Comparison of ENCODE assay signal across 17 cellular contexts in the genomic region with DNA sequence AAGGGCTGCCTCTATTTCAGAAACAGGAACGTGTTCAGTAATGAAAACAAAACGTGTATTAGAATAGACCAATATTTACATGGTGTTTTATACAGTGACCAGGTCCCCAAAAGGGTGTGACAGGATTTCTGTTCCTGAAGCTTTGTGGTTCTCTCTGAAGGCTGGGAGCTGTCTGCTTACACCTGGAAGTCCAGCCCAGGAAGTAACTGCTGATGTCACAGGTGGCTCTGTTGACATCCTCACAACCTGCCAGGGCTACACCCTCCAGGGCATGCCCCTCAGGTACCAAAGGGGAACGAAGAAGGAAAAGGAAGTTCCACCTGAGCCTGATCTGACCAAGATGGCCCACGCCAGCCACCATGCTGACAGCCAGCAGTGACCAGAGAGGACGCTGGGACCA.
"Had no signal": no experiment of that assay in that cellular context is flagged by ENCODE, and none has a peak within 500 bp of the region (broad histone marks: within the 10 kb centered on the region; RNA-seq: fewer than 3 reads in every experiment).

No MANE protein-coding gene starts in this region.

- H3K36me3 ChIP-seq: esophagus muscularis mucosa, gastroesophageal sphincter, neutrophil had no signal

- H3K4me1 ChIP-seq: gastroesophageal sphincter had no signal

- FAIRE-seq: keratinocyte, small intestine, urothelium cell line had no signal

- H3K9me3 ChIP-seq: esophagus muscularis mucosa, gastroesophageal sphincter, neutrophil had no signal

- H3K4me3 ChIP-seq: esophagus muscularis mucosa, gastroesophageal sphincter, lung had no signal

- H3K27ac ChIP-seq: epithelial cell of prostate, esophagus muscularis mucosa, gastroesophageal sphincter, neutrophil had no signal

- H3K27me3 ChIP-seq: esophagus muscularis mucosa, gastroesophageal sphincter, neutrophil had no signal

- ATAC-seq: effector memory CD8-positive, alpha-beta T cell; gastroesophageal sphincter; left ventricle myocardium superior; naive thymus-derived CD4-positive, alpha-beta T cell; right cardiac atrium had no signal

- DNase-seq: effector memory CD8-positive, alpha-beta T cell; glutamatergic neuron; left ventricle myocardium superior; mesenchymal stem cell; naive thymus-derived CD4-positive, alpha-beta T cell; nephron progenitor cell; right cardiac atrium; small intestine; stimulated activated CD4-positive, alpha-beta T cell treated with anti-CD3 and anti-CD28 coated beads, Interleukin-12 subunit alpha, Interleukin-12 subunit beta, amount 100 ng/mL, for 4 hours; stimulated activated naive CD4-positive, alpha-beta T cell treated with Interleukin-2 at 50 U/mL for 16 hours had no signal
